Comparison of ENCODE assay signal across 19 cellular contexts in the genomic region with DNA sequence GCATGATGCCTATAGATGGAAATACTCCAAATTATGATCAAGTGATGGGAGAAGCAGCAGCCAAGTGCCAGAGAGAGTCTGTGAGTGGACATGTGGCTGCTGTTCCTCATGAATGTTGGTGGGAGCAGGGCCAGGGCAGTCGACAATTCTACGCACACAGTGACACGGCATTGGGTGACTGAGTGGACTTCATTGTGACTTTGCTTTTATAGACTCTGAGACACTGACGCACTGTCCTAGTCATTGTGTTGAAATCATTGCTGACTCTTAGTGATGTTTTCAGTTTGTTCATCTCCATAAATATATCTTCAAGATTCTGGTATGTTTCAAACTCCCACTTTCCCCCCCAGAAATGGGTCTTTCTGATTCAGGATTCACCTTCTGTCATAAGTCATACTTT.
"Had no signal": no experiment of that assay in that cellular context is flagged by ENCODE, and none has a peak within 500 bp of the region (broad histone marks: within the 10 kb centered on the region; RNA-seq: fewer than 3 reads in every experiment).

No MANE protein-coding gene starts in this region.

- H3K4me1 ChIP-seq: breast epithelium, right lobe of liver had no signal

- DNase-seq: activated CD4-positive, alpha-beta T cell treated with anti-CD3 and anti-CD28 coated beads, Interleukin-2, amount 50 U/mL, for 1 hour; activated CD4-positive, CD25-positive, alpha-beta regulatory T cell treated with anti-CD3 and anti-CD28 coated beads, Interleukin-2, amount 50 U/mL, for 72 hours; activated CD8-positive, alpha-beta memory T cell treated with anti-CD3 and anti-CD28 coated beads, Interleukin-2, amount 50 U/mL, for 48 hours; activated effector memory CD4-positive, alpha-beta T cell treated with anti-CD3 and anti-CD28 coated beads, Interleukin-2, amount 50 U/mL, for 16 hours; cerebellar nuclear complex; effector memory CD4-positive, alpha-beta T cell; esophagus squamous epithelium; naive thymus-derived CD4-positive, alpha-beta T cell had no signal

- H3K4me1 Mint-ChIP-seq: activated naive CD4-positive, alpha-beta T cell treated with anti-CD3 and anti-CD28 coated beads, Interleukin-2, amount 50 U/mL, for 24 hours; naive thymus-derived CD4-positive, alpha-beta T cell; stimulated activated memory B cell treated with anti-CD40 and anti-IgM and Interleukin-4, amounts not matched to agents 10 μg/mL and 1 μg/mL and 100 μg/mL, for 72 hours had no signal

- H3K36me3 ChIP-seq: ascending aorta, breast epithelium, esophagus squamous epithelium, pancreas, right lobe of liver, thyroid gland had no signal

- H3K9me3 Mint-ChIP-seq: activated naive CD4-positive, alpha-beta T cell treated with anti-CD3 and anti-CD28 coated beads, Interleukin-2, amount 50 U/mL, for 24 hours; dendritic cell treated with granulocyte-macrophage colony-stimulating factor and Interleukin-4, amounts not matched to agents 40 ng/mL and 50 ng/mL, for 4 days; stimulated activated memory B cell treated with anti-CD40 and anti-IgM and Interleukin-4, amounts not matched to agents 10 μg/mL and 1 μg/mL and 100 μg/mL, for 72 hours; T-helper 1 cell treated with Interleukin-12 subunit alpha and Interleukin-12 subunit beta and Interleukin-4 antibody, amounts not matched to agents 30 μg/mL and 1 μg/mL, for 36 hours had no signal

- H3K27me3 Mint-ChIP-seq: stimulated activated memory B cell treated with anti-CD40 and anti-IgM and Interleukin-4, amounts not matched to agents 10 μg/mL and 1 μg/mL and 100 μg/mL, for 72 hours had no signal

- H3K27me3 ChIP-seq: ascending aorta, breast epithelium, esophagus squamous epithelium, pancreas, right lobe of liver, thyroid gland had no signal

- ATAC-seq: activated T-cell treated with anti-CD3 and anti-CD28 coated beads, Interleukin-2, amount 50 U/mL, for 72 hours; naive thymus-derived CD4-positive, alpha-beta T cell had no signal

- H3K4me3 Mint-ChIP-seq: activated naive CD4-positive, alpha-beta T cell treated with anti-CD3 and anti-CD28 coated beads, Interleukin-2, amount 50 U/mL, for 24 hours; activated T-cell treated with anti-CD3 and anti-CD28 coated beads, Interleukin-2, amount 50 U/mL, for 72 hours; dendritic cell treated with granulocyte-macrophage colony-stimulating factor and Interleukin-4, amounts not matched to agents 40 ng/mL and 50 ng/mL, for 4 days; naive thymus-derived CD4-positive, alpha-beta T cell; stimulated activated memory B cell treated with anti-CD40 and anti-IgM and Interleukin-4, amounts not matched to agents 10 μg/mL and 1 μg/mL and 100 μg/mL, for 72 hours; T-helper 1 cell treated with Interleukin-12 subunit alpha and Interleukin-12 subunit beta and Interleukin-4 antibody, amounts not matched to agents 30 μg/mL and 1 μg/mL, for 36 hours had no signal

- H3K27ac Mint-ChIP-seq: activated naive CD4-positive, alpha-beta T cell treated with anti-CD3 and anti-CD28 coated beads, Interleukin-2, amount 50 U/mL, for 24 hours; activated T-cell treated with anti-CD3 and anti-CD28 coated beads, Interleukin-2, amount 50 U/mL, for 72 hours; dendritic cell treated with granulocyte-macrophage colony-stimulating factor and Interleukin-4, amounts not matched to agents 40 ng/mL and 50 ng/mL, for 4 days; naive thymus-derived CD4-positive, alpha-beta T cell; stimulated activated memory B cell treated with anti-CD40 and anti-IgM and Interleukin-4, amounts not matched to agents 10 μg/mL and 1 μg/mL and 100 μg/mL, for 72 hours; T-helper 1 cell treated with Interleukin-12 subunit alpha and Interleukin-12 subunit beta and Interleukin-4 antibody, amounts not matched to agents 30 μg/mL and 1 μg/mL, for 36 hours had no signal

- H3K27ac ChIP-seq: ascending aorta, breast epithelium, esophagus squamous epithelium, pancreas, right lobe of liver, thyroid gland, VCaP had no signal

- H3K36me3 Mint-ChIP-seq: activated naive CD4-positive, alpha-beta T cell treated with anti-CD3 and anti-CD28 coated beads, Interleukin-2, amount 50 U/mL, for 24 hours; naive thymus-derived CD4-positive, alpha-beta T cell; stimulated activated memory B cell treated with anti-CD40 and anti-IgM and Interleukin-4, amounts not matched to agents 10 μg/mL and 1 μg/mL and 100 μg/mL, for 72 hours had no signal

- H3K4me3 ChIP-seq: ascending aorta, breast epithelium, esophagus squamous epithelium, pancreas, right lobe of liver, thyroid gland had no signal

- H3K9me3 ChIP-seq: ascending aorta, breast epithelium, esophagus squamous epithelium, pancreas, right lobe of liver, thyroid gland had no signal
